In genomic region chr3:124633527-124633926, GRCh38 we compare ENCODE assay signal across 21 cellular contexts.
DNase-seq lines count a peak whose midpoint lies in the region; ATAC-seq, FAIRE-seq and TF ChIP-seq lines count a peak whose summit lies in the region.
"Had no signal": no experiment of that assay in that cellular context is flagged by ENCODE, and none has a peak within 500 bp of the region (broad histone marks: within the 10 kb centered on the region; RNA-seq: fewer than 3 reads in every experiment).

No MANE protein-coding gene starts in this region.

- H3K4me2 ChIP-seq in HepG2 (ENCODE audit: low read depth, low read length) (no peak overlapping the region), H1 (ENCODE audit: insufficient read depth in 1 of 2, low read depth in 2 of 2, low read length in 2 of 2) (no peak overlapping the region), trophoblast cell (ENCODE audit: low read length) (no peak overlapping the region)

- no peak overlapping the region for H3K27ac Mint-ChIP-seq in naive thymus-derived CD8-positive, alpha-beta T cell
- H3K27ac Mint-ChIP-seq: H9, HFFc6 had no signal

- H3K79me2 ChIP-seq in HepG2 (ENCODE audit: insufficient read depth, low read length) (no peaks in the 10 kb centered on the region), H1 (ENCODE audit: control insufficient read depth in 1 of 2, insufficient read depth in 2 of 2, low read length in 2 of 2) (no peaks in the 10 kb centered on the region), trophoblast cell (ENCODE audit: control insufficient read depth, insufficient read depth, low read length, poor library complexity) (peaks cover 2% of the 10 kb centered on the region)

- CTCF ChIA-PET in HepG2 (lab: Yijun Ruan, JAX; ENCODE audit: low intra/inter-chr PET ratio, low total read pairs), result no interaction called here
- CTCF ChIA-PET in H1 (lab: Charles Lee; ENCODE audit: partially characterized antibody), result interaction anchor here (1.1 to 2.1 kb wide), 3 partner anchors 15 to 54 kb away, joined by 3 to 6 read pairs (median 5); no protein-coding TSS in a partner anchor

- H2BK15ac ChIP-seq in H1 (ENCODE audit: low read length), result no peak overlapping the region

- H2AFZ ChIP-seq in HepG2 (ENCODE audit: low read length) (no peak overlapping the region), H1 (ENCODE audit: low read length) (no peak overlapping the region), trophoblast cell (ENCODE audit: insufficient read depth, low read length, poor library complexity) (no peak overlapping the region)

- no peak for DNase-seq in HepG2 (ENCODE audit: low spot score)
- DNase-seq in right lobe of liver, result no peak
- no peak for DNase-seq in H1 (ENCODE audit: low read depth in 1 of 2, low spot score in 2 of 2)
- DNase-seq in trophoblast cell, result no peak
- no peak for DNase-seq in body of pancreas
- no peak for DNase-seq in naive thymus-derived CD8-positive, alpha-beta T cell
- DNase-seq: DMS79; H9; HFFc6; MM.1S; NCI-H1105 treated with DMSO at 0.1 percent for 48 hours; NCI-H2029 treated with DMSO at 0.1 percent for 48 hours; NCI-H226; NCI-H510A treated with DMSO at 0.1 percent for 48 hours; NCI-H748 treated with DMSO at 0.1 percent for 48 hours; NK-92 treated with Interleukin-12 subunit alpha and Interleukin-12 subunit beta, amount 100 ng/mL, for 24 hours; OCI-M1; SJCRH30 had no signal

- H3K36me3 ChIP-seq in HepG2 (replicated peaks in 1 of 2; ENCODE audit: control insufficient read depth in 1 of 2, insufficient read depth in 2 of 2, low read length in 2 of 2) (peaks cover 5 to 20% of the 10 kb centered on the region in 2 experiments; a peak in 4 of 5 replicates), right lobe of liver (no peaks in the 10 kb centered on the region), H1 (ENCODE audit: control insufficient read depth in 2 of 4, insufficient read depth in 4 of 4, low read length in 3 of 4) (no peaks in the 10 kb centered on the region), trophoblast cell (ENCODE audit: control insufficient read depth in 1 of 2, insufficient read depth in 2 of 2, low read length in 2 of 2) (peaks cover 4 to 11% of the 10 kb centered on the region in 2 experiments), body of pancreas (replicated peaks in 1 of 2; ENCODE audit: insufficient read depth in 1 of 2, low read depth in 2 of 2) (no peaks in the 10 kb centered on the region)
- H3K36me3 ChIP-seq: SJCRH30 had no signal

- intact Hi-C loops in HepG2 (cut with micrococcal nuclease; ENCODE audit: unreplicated experiment), result no loop called here
- intact Hi-C loops in right lobe of liver (cut with DNase I), result no loop called here
- intact Hi-C loops in body of pancreas (cut with DNase I), result loop anchor here (10.0 kb wide), 1 partner anchor 49 kb away; no protein-coding TSS in a partner anchor

- H4K8ac ChIP-seq in H1 (ENCODE audit: extremely low read depth, insufficient read depth, low read length) (no peak overlapping the region), trophoblast cell (ENCODE audit: low read depth, low read length) (no peak overlapping the region)

- TF ChIP-seq RAD21 in HepG2 (CRISPR knock-in tag; IDR thresholded peaks at IDR 0.05) (no peak), H1 (IDR thresholded peaks at IDR 0.05 in 1 of 2, conservative IDR thresholded peaks at IDR 0.05 in 1 of 2; ENCODE audit: low read depth in 2 of 2, low read length in 2 of 2) (no peak)

- no TSS peak for BruUV-seq in HepG2 (replicated peaks; lab: Mats Ljungman, UMichigan)

- H2BK12ac ChIP-seq in H1 (ENCODE audit: low read depth, low read length) (peak overlapping the region; percentile 91; the same call in 1 of the 2 replicates), trophoblast cell (ENCODE audit: low read length) (no peak overlapping the region)

- TF ChIP-seq POLR2A in HepG2 (IDR thresholded peaks at IDR 0.05; ENCODE audit: insufficient read depth in 1 of 2, low read depth in 2 of 2, low read length in 2 of 2) (no peak), right lobe of liver (IDR thresholded peaks at IDR 0.05) (no peak), H1 (IDR thresholded peaks at IDR 0.05; ENCODE audit: control extremely low read depth in 1 of 2, low read depth in 2 of 2, low read length in 2 of 2) (no peak), body of pancreas (IDR thresholded peaks at IDR 0.05) (no peak)

- no peak for FAIRE-seq in HepG2 (lab: Jason Lieb, UNC)
- FAIRE-seq in H1 (lab: Jason Lieb, UNC), result no peak
- FAIRE-seq: K562, RCC 7860 had no signal

- H2AK5ac ChIP-seq in H1 (ENCODE audit: low read depth, low read length), result peak overlapping the region; percentile 65; the same call in 1 of the 2 replicates
- H2AK5ac ChIP-seq in trophoblast cell (ENCODE audit: low read length), result no peak overlapping the region

- H3K36me3 Mint-ChIP-seq in naive thymus-derived CD8-positive, alpha-beta T cell, result no peaks in the 10 kb centered on the region

- H3K27ac ChIP-seq in HepG2 (ENCODE audit: extremely low read length, insufficient read depth, low read length) (peak overlapping the region; percentile 76), right lobe of liver (no peak overlapping the region), H1 (ENCODE audit: low read depth, low read length) (no peak overlapping the region), trophoblast cell (ENCODE audit: low read depth, low read length) (peak overlapping the region; percentile 42), body of pancreas (no peak overlapping the region)
- H3K27ac ChIP-seq: SJCRH30 had no signal

- no peak overlapping the region for H3K18ac ChIP-seq in H1 (ENCODE audit: extremely low read depth, low read length)
- H3K18ac ChIP-seq in trophoblast cell (ENCODE audit: low read length), result no peak overlapping the region

- H3K23ac ChIP-seq in H1 (ENCODE audit: insufficient read length), result no peak overlapping the region
- no peak overlapping the region for H3K23ac ChIP-seq in trophoblast cell (ENCODE audit: low read length)

- H3K4me1 ChIP-seq in HepG2 (ENCODE audit: insufficient read depth, low read length) (peaks cover 77% of the 10 kb centered on the region), right lobe of liver (peaks cover 0 to 55% (median 21%) of the 10 kb centered on the region in 4 donors), H1 (replicated peaks in 1 of 4; ENCODE audit: control insufficient read depth in 3 of 4, insufficient read depth in 4 of 4, low read length in 3 of 4) (peaks cover 3 to 21% (median 13%) of the 10 kb centered on the region in 4 experiments), trophoblast cell (ENCODE audit: control insufficient read depth in 1 of 2, insufficient read depth in 2 of 2, low read length in 2 of 2) (peaks cover 10 to 30% of the 10 kb centered on the region in 2 experiments), body of pancreas (peaks cover 66% of the 10 kb centered on the region)

- no peak overlapping the region for H3K4me3 Mint-ChIP-seq in naive thymus-derived CD8-positive, alpha-beta T cell
- H3K4me3 Mint-ChIP-seq: H9, HFFc6 had no signal

- POLR2A ChIA-PET in HepG2 (lab: Yijun Ruan, JAX) (interaction anchor here (3.3 to 5.5 kb wide), 3 partner anchors 16 to 66 kb away, joined by 21 to 114 read pairs (median 29); no protein-coding TSS in a partner anchor), H1 (lab: Charles Lee; ENCODE audit: partially characterized antibody) (interaction anchor here (1.2 to 1.3 kb wide), 2 partner anchors 49 to 52 kb away, joined by 3 to 4 read pairs; no protein-coding TSS in a partner anchor)
- POLR2A ChIA-PET in naive thymus-derived CD8-positive, alpha-beta T cell (lab: Charles Lee), result no interaction called here

- H3K14ac ChIP-seq in H1 (ENCODE audit: insufficient read length), result no peak overlapping the region
- H3K14ac ChIP-seq in trophoblast cell (ENCODE audit: low read length), result no peak overlapping the region

- 0 out of 2 replicates have a peak overlapping the region, but pooled peaks have one; percentile 37 for H2BK5ac ChIP-seq in H1 (ENCODE audit: low read depth, low read length)
- no peak overlapping the region for H2BK5ac ChIP-seq in trophoblast cell (ENCODE audit: low read depth, low read length, poor library complexity)

- no peak overlapping the region for H4K5ac ChIP-seq in H1 (ENCODE audit: insufficient read length, low read depth, low read length)

- H4K20me1 ChIP-seq in HepG2 (ENCODE audit: insufficient read depth, low read length) (no peaks in the 10 kb centered on the region), H1 (replicated peaks in 1 of 2; ENCODE audit: control insufficient read depth in 1 of 2, insufficient read depth in 2 of 2, low read length in 2 of 2) (no peaks in the 10 kb centered on the region)

- no peaks in the 10 kb centered on the region for H3K23me2 ChIP-seq in H1 (ENCODE audit: low read depth, low read length)

- H2BK120ac ChIP-seq in H1 (replicated peaks; ENCODE audit: low read depth, low read length), result no peak overlapping the region
- no peak overlapping the region for H2BK120ac ChIP-seq in trophoblast cell (ENCODE audit: insufficient read depth, low read length, poor library complexity)

- H3K9me3 Mint-ChIP-seq in naive thymus-derived CD8-positive, alpha-beta T cell, result no peaks in the 10 kb centered on the region
- H3K9me3 Mint-ChIP-seq: H9, HFFc6 had no signal

- 100% methylated on average over 3 of the region's 3 CpGs for WGBS in HepG2 (ENCODE audit: low lambda C conversion rate)
- 72% methylated on average over 3 of the region's 3 CpGs for WGBS in right lobe of liver (ENCODE audit: insufficient coverage, low coverage, low lambda C conversion rate, missing lambda C conversion rate)
- WGBS in H1 (ENCODE audit: extremely low coverage in 1 of 2, insufficient coverage in 1 of 2, insufficient read length in 1 of 2, insufficient replicate concordance in 2 of 2, low coverage in 1 of 2, low lambda C conversion rate in 2 of 2, missing lambda C conversion rate in 1 of 2), 2 experiments, result 84% methylated on average over 3 of the region's 3 CpGs; no CpG with 5 or more reads in 1 of the 2 experiments
- no CpG with 5 or more reads among the region's 3 CpGs for WGBS in trophoblast cell (ENCODE audit: extremely low coverage, insufficient coverage, insufficient read length)
- 74 to 88% methylated on average over 3 of the region's 3 CpGs for WGBS in body of pancreas, 2 donors

- H3K27me3 ChIP-seq in HepG2 (ENCODE audit: control insufficient read depth in 1 of 2, insufficient read depth in 2 of 2, low read length in 2 of 2), result no peaks in the 10 kb centered on the region
- no peaks in the 10 kb centered on the region for H3K27me3 ChIP-seq in right lobe of liver
- H3K27me3 ChIP-seq in H1 (replicated peaks in 1 of 4; ENCODE audit: control insufficient read depth in 3 of 4, extremely low read depth in 1 of 4, insufficient read depth in 3 of 4, low read length in 3 of 4), result no peaks in the 10 kb centered on the region; a peak in 1 of 7 replicates
- H3K27me3 ChIP-seq in trophoblast cell (ENCODE audit: insufficient read depth, low read length), result no peaks in the 10 kb centered on the region
- H3K27me3 ChIP-seq in body of pancreas, result no peaks in the 10 kb centered on the region
- H3K27me3 ChIP-seq: SJCRH30 had no signal

- peaks cover 3 to 18% (median 5%) of the 10 kb centered on the region in 5 donors for H3K27me3 Mint-ChIP-seq in naive thymus-derived CD8-positive, alpha-beta T cell

- H3K4me3 ChIP-seq in HepG2 (replicated peaks in 1 of 3; ENCODE audit: insufficient read depth in 1 of 3, low read depth in 2 of 3, low read length in 3 of 3) (no peak overlapping the region), right lobe of liver (no peak overlapping the region), H1 (ENCODE audit: extremely low read depth in 1 of 4, insufficient read depth in 2 of 4, low read depth in 3 of 4, low read length in 4 of 4) (no peak overlapping the region), trophoblast cell (ENCODE audit: low read depth, low read length) (no peak overlapping the region), body of pancreas (no peak overlapping the region)
- H3K4me3 ChIP-seq: K562, SJCRH30 had no signal

- H3K9me3 ChIP-seq in HepG2 (ENCODE audit: low read length) (no peaks in the 10 kb centered on the region), right lobe of liver (no peaks in the 10 kb centered on the region), H1 (ENCODE audit: insufficient read depth in 2 of 2, low read depth in 1 of 2, low read length in 1 of 2) (no peaks in the 10 kb centered on the region; a peak in 2 of 4 replicates), trophoblast cell (ENCODE audit: insufficient read depth, low read depth, low read length) (no peaks in the 10 kb centered on the region), body of pancreas (no peaks in the 10 kb centered on the region)
- H3K9me3 ChIP-seq: SJCRH30 had no signal

- ATAC-seq in HepG2 (no peak), right lobe of liver (no peak), GM21825 (IDR thresholded peaks at IDR 0.05; ENCODE audit: unreplicated experiment) (no peak), body of pancreas (no peak)
- ATAC-seq in naive thymus-derived CD8-positive, alpha-beta T cell, result no peak
- ATAC-seq: K562 had no signal

- in situ Hi-C loops in HepG2 (cut with HindIII; ENCODE audit: extremely low pct_ligation_motif_present, low pct_unique_long_range_greater_than_20kb), result no loop called here

- no peak for TF ChIP-seq EP300 in HepG2 (IDR thresholded peaks at IDR 0.05; ENCODE audit: low read depth in 2 of 2, low read length in 2 of 2)
- no peak for TF ChIP-seq EP300 in HepG2 (CRISPR knock-in tag; IDR thresholded peaks at IDR 0.05; ENCODE audit: borderline replicate concordance)
- TF ChIP-seq EP300 in H1 (IDR thresholded peaks at IDR 0.05; ENCODE audit: borderline replicate concordance in 1 of 2, low read depth in 2 of 2, low read length in 2 of 2), result no peak

- no peak overlapping the region for H4K12ac ChIP-seq in trophoblast cell (ENCODE audit: low read depth, low read length)

- H3K4ac ChIP-seq in H1 (replicated peaks; ENCODE audit: insufficient read length, low read depth, low read length) (no peak overlapping the region), trophoblast cell (ENCODE audit: low read depth, low read length) (no peak overlapping the region)

- no peak overlapping the region for H3K9ac ChIP-seq in HepG2 (ENCODE audit: insufficient read depth, low read depth, low read length)
- no peak overlapping the region for H3K9ac ChIP-seq in H1 (replicated peaks in 1 of 4; ENCODE audit: extremely low read depth in 1 of 4, low read depth in 3 of 4, low read length in 3 of 4)
- no peak overlapping the region for H3K9ac ChIP-seq in trophoblast cell (ENCODE audit: low read length)

- H2BK20ac ChIP-seq in H1 (ENCODE audit: low read length), result peak overlapping the region; percentile 56

- H3K79me1 ChIP-seq in H1 (ENCODE audit: low read depth, low read length) (no peaks in the 10 kb centered on the region), trophoblast cell (ENCODE audit: low read length) (peaks cover 19% of the 10 kb centered on the region)

- H4K91ac ChIP-seq in H1 (replicated peaks; ENCODE audit: insufficient read length, low read length), result no peak overlapping the region
- peak overlapping the region; percentile 40 for H4K91ac ChIP-seq in trophoblast cell (ENCODE audit: low read depth, low read length)

- no peak for TF ChIP-seq CTCF in HepG2 (CRISPR knock-in tag; IDR thresholded peaks at IDR 0.05)
- TF ChIP-seq CTCF in right lobe of liver (IDR thresholded peaks at IDR 0.05), result no peak
- TF ChIP-seq CTCF in H1 (IDR thresholded peaks at IDR 0.05; ENCODE audit: control extremely low read depth in 1 of 3, insufficient read depth in 1 of 3, low read depth in 1 of 3, low read length in 3 of 3), result no peak
- TF ChIP-seq CTCF in body of pancreas (IDR thresholded peaks at IDR 0.05), result no peak

- peaks cover 0 to 22% (median 0%) of the 10 kb centered on the region in 4 donors for H3K4me1 Mint-ChIP-seq in naive thymus-derived CD8-positive, alpha-beta T cell

- no peak overlapping the region for H3K56ac ChIP-seq in H1 (replicated peaks; ENCODE audit: insufficient read length, low read depth, low read length)

Comparison
In these comparisons a context has a peak if more than half of its experiments do, and no peak if none do; other contexts are left out.
1. H3K27ac ChIP-seq: peak in HepG2 (single experiment) and trophoblast cell (single experiment); none in right lobe of liver (0 of 3), H1 (single experiment) and body of pancreas (0 of 4).